11 cellular contexts compared by ENCODE assay signal in the genomic region with DNA sequence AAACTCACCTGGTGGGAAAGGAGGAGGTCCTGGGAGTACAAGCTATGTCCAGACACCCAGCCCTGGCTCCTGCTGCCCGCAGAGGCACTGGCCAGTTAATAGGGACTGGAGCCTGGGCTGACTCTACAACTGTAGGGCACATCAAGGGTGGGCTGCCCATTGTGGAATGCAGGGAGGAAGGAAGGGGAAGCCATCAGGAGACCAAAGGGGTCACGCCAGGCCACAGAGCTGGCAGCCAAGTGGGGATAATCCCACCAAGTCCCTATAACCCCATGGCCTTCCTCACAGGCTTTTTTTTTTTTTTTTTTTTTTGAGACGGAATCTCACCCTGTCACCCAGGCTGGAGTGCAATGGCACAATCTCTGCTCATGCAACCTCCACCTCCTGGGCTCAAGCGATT. TPM values are rescaled to one million over a fixed set of nuclear protein-coding genes. Genes with fewer than 3 reads are reported as not detected.
"Had no signal": no experiment of that assay in that cellular context is flagged by ENCODE, and none has a peak within 500 bp of the region (broad histone marks: within the 10 kb centered on the region; RNA-seq: fewer than 3 reads in every experiment).

No MANE protein-coding gene starts in this region.

- H3K4me1 ChIP-seq: colonic mucosa, lower lobe of right lung had no signal

- H3K36me3 ChIP-seq: colonic mucosa had no signal

- H3K9me3 ChIP-seq: colonic mucosa, lower lobe of right lung, testis, tibial nerve had no signal

- H3K27me3 ChIP-seq: colonic mucosa, testis, tibial nerve had no signal

- DNase-seq: cerebellar nuclear complex; effector CD4-positive, alpha-beta T cell; natural killer cell; stimulated activated CD4-positive, alpha-beta T cell treated with anti-CD3 and anti-CD28 coated beads, Interleukin-2, amount 100 ng/mL, for 48 hours; stimulated activated naive CD8-positive, alpha-beta T cell treated with anti-CD3 and anti-CD28 coated beads, Interleukin-15, Interleukin-2, amounts not matched to agents 100 U/mL and 50 U/mL, for 24 hours had no signal

- ATAC-seq: natural killer cell; stimulated activated naive CD8-positive, alpha-beta T cell treated with anti-CD3 and anti-CD28 coated beads, Interleukin-15, Interleukin-2, amounts not matched to agents 100 U/mL and 50 U/mL, for 24 hours had no signal

- H3K4me3 ChIP-seq: colonic mucosa, lower lobe of right lung, testis, tibial nerve had no signal

- H3K27ac ChIP-seq: colonic mucosa, lower lobe of right lung, testis had no signal

RNA-seq across cellular contexts. Expression of gene ARMH1, which starts 14.9 kb away (rescaled TPM):
- total RNA-seq: dermis blood vessel endothelial cell, pulmonary artery endothelial cell had no signal
